3 cellular contexts compared by ENCODE assay signal in genomic region chr4:21862917-21863316, GRCh38.
TF ChIP-seq lines count a peak whose summit lies in the region.

No MANE protein-coding gene starts in this region.

TF ChIP-seq in HepG2, 621 proteins besides CTCF, POLR2A, EP300 and RAD21:
- peak; percentile 98 to 99 for TF ChIP-seq MAFK (conservative IDR thresholded peaks at IDR 0.05 in 1 of 2, IDR thresholded peaks at IDR 0.05 in 1 of 2; ENCODE audit: low read length in 2 of 2)
- TF ChIP-seq ZBTB43 (CRISPR knock-in tag; conservative IDR thresholded peaks at IDR 0.05), result no peak
- TF ChIP-seq CREM (IDR thresholded peaks at IDR 0.05), result no peak
- no peak for TF ChIP-seq CREM (CRISPR knock-in tag; IDR thresholded peaks at IDR 0.05)
- peak; percentile 98 for TF ChIP-seq MAFF (IDR thresholded peaks at IDR 0.05; ENCODE audit: low read depth, low read length)
- no peak for TF ChIP-seq ZFP36L1 (CRISPR knock-in tag; IDR thresholded peaks at IDR 0.05)

TF ChIP-seq in IMR-90, 13 proteins besides CTCF, POLR2A, EP300 and RAD21:
- TF ChIP-seq MAFK (IDR thresholded peaks at IDR 0.05; ENCODE audit: low read depth, low read length) (peak; percentile 99), RFX5 (IDR thresholded peaks at IDR 0.05; ENCODE audit: low read depth, low read length) (no peak), RCOR1 (IDR thresholded peaks at IDR 0.05; ENCODE audit: insufficient replicate concordance, low read length) (no peak), MAZ (IDR thresholded peaks at IDR 0.05; ENCODE audit: borderline replicate concordance, low read depth, low read length) (no peak), CHD1 (IDR thresholded peaks at IDR 0.05; ENCODE audit: low read depth, low read length) (no peak)

TF ChIP-seq in H1, 55 proteins besides CTCF, POLR2A, EP300 and RAD21:
- TF ChIP-seq NANOG (IDR thresholded peaks at IDR 0.05; ENCODE audit: insufficient read depth, low read depth, low read length, poor library complexity, severe bottlenecking) (no peak), MAFK (IDR thresholded peaks at IDR 0.05; ENCODE audit: low read depth, low read length) (peak; percentile 96)
